Comparison of ENCODE assay signal across 13 cellular contexts in genomic region chr17:17388657-17389496, GRCh38.
"Had no signal": no experiment of that assay in that cellular context is flagged by ENCODE, and none has a peak within 500 bp of the region (broad histone marks: within the 10 kb centered on the region; RNA-seq: fewer than 3 reads in every experiment).

No MANE protein-coding gene starts in this region.

- H3K36me3 Mint-ChIP-seq: activated naive CD8-positive, alpha-beta T cell treated with anti-CD3 and anti-CD28 coated beads, Interleukin-2, amount 10 ng/mL, durations not matched to agents 7 days and 5 days; natural killer cell had no signal

- H3K27me3 ChIP-seq: transverse colon had no signal

- DNase-seq: activated naive CD4-positive, alpha-beta T cell; activated naive CD8-positive, alpha-beta T cell treated with anti-CD3 and anti-CD28 coated beads, Interleukin-2, amount 10 ng/mL, durations not matched to agents 7 days and 5 days; dorsolateral prefrontal cortex; mesenchymal stem cell; natural killer cell; retina; stimulated activated CD4-positive, alpha-beta T cell treated with anti-CD3 and anti-CD28 coated beads, Interleukin-4, amount 100 ng/mL, for 1 hour; stimulated activated naive CD4-positive, alpha-beta T cell treated with Interleukin-2 at 50 U/mL for 16 hours; substantia nigra; T-helper 17 cell had no signal

- H3K9me3 Mint-ChIP-seq: activated naive CD8-positive, alpha-beta T cell treated with anti-CD3 and anti-CD28 coated beads, Interleukin-2, amount 10 ng/mL, durations not matched to agents 7 days and 5 days; activated T-helper 1 cell treated with anti-CD3 and anti-CD28 coated beads, Interleukin-12 subunit alpha, Interleukin-12 subunit beta, Interleukin-2, Interleukin-4 antibody, amounts not matched to agents 30 ng/mL and 10 ng/mL and 1 ng/mL, durations not matched to agents 14 hours and 24 hours and 36 hours; natural killer cell had no signal

- H3K9me3 ChIP-seq: transverse colon had no signal

- H3K27ac Mint-ChIP-seq: activated naive CD8-positive, alpha-beta T cell treated with anti-CD3 and anti-CD28 coated beads, Interleukin-2, amount 10 ng/mL, durations not matched to agents 7 days and 5 days; activated T-helper 1 cell treated with anti-CD3 and anti-CD28 coated beads, Interleukin-12 subunit alpha, Interleukin-12 subunit beta, Interleukin-2, Interleukin-4 antibody, amounts not matched to agents 30 ng/mL and 10 ng/mL and 1 ng/mL, durations not matched to agents 14 hours and 24 hours and 36 hours; natural killer cell had no signal

- H3K4me3 ChIP-seq: dorsolateral prefrontal cortex, skin epidermis, transverse colon had no signal

- ATAC-seq: T-helper 17 cell had no signal

- H3K4me3 Mint-ChIP-seq: activated naive CD8-positive, alpha-beta T cell treated with anti-CD3 and anti-CD28 coated beads, Interleukin-2, amount 10 ng/mL, durations not matched to agents 7 days and 5 days; activated T-helper 1 cell treated with anti-CD3 and anti-CD28 coated beads, Interleukin-12 subunit alpha, Interleukin-12 subunit beta, Interleukin-2, Interleukin-4 antibody, amounts not matched to agents 30 ng/mL and 10 ng/mL and 1 ng/mL, durations not matched to agents 14 hours and 24 hours and 36 hours; natural killer cell; T-helper 17 cell had no signal

- H3K27ac ChIP-seq: dorsolateral prefrontal cortex had no signal

- H3K36me3 ChIP-seq: transverse colon had no signal
